In the genomic region with DNA sequence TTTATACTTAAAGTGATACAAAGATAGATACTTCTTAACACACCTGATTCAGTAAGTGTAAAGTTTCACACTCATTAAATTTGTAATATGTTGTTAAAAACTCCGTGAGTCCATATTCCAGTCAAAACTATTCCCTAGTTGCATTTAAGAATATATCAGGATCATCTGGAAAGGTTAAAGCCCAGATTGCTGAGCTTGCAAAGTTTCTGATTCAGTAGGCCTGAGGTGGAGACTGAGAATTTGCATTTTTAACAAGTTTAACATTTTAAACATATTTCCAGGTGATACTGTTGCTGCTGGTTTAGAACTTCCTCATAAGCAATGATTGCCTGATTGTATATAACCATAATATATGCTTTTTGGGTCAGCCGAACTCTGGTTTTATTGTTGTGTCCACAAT, we compare ENCODE assay signal across 24 cellular contexts.
DNase-seq lines count a peak whose midpoint lies in the region; ATAC-seq, FAIRE-seq and TF ChIP-seq lines count a peak whose summit lies in the region.
"Had no signal": no experiment of that assay in that cellular context is flagged by ENCODE, and none has a peak within 500 bp of the region (broad histone marks: within the 10 kb centered on the region; RNA-seq: fewer than 3 reads in every experiment).

No MANE protein-coding gene starts in this region.

- POLR2A ChIA-PET in HepG2 (lab: Yijun Ruan, JAX): no interaction called here
- POLR2A ChIA-PET in IMR-90 (lab: Charles Lee; ENCODE audit: unreplicated experiment): no interaction called here

- H2BK20ac ChIP-seq in IMR-90 (ENCODE audit: low read depth, low read length): no peak overlapping the region

- no peak overlapping the region for H2AFZ ChIP-seq in HepG2 (ENCODE audit: low read length)
- no peak overlapping the region for H2AFZ ChIP-seq in IMR-90 (replicated peaks; ENCODE audit: low read length, poor library complexity)

- no peaks in the 10 kb centered on the region for H3K9me1 ChIP-seq in IMR-90 (ENCODE audit: insufficient read depth, low read length)

- H3K4me2 ChIP-seq in HepG2 (ENCODE audit: low read depth, low read length) (no peak overlapping the region), IMR-90 (ENCODE audit: low read depth, low read length) (no peak overlapping the region)
- H3K4me2 ChIP-seq: BLaER1 had no signal

- TF ChIP-seq CTCF in HepG2 (CRISPR knock-in tag; IDR thresholded peaks at IDR 0.05) (no peak), right lobe of liver (IDR thresholded peaks at IDR 0.05) (no peak), IMR-90 (conservative IDR thresholded peaks at IDR 0.05; ENCODE audit: low read depth, low read length) (no peak), spleen (IDR thresholded peaks at IDR 0.05 in 8 of 11, conservative IDR thresholded peaks at IDR 0.05 in 3 of 11) (no peak)

- H3K4me1 ChIP-seq in HepG2 (ENCODE audit: insufficient read depth, low read length) (no peaks in the 10 kb centered on the region), right lobe of liver (no peaks in the 10 kb centered on the region), IMR-90 (ENCODE audit: control insufficient read depth, insufficient read depth, low read length) (no peaks in the 10 kb centered on the region), spleen (no peaks in the 10 kb centered on the region)
- H3K4me1 ChIP-seq: BLaER1 had no signal

- no peak overlapping the region for H2BK120ac ChIP-seq in IMR-90 (ENCODE audit: low read depth, low read length)

- H3K79me1 ChIP-seq in IMR-90 (ENCODE audit: low read depth in 1 of 2, low read length in 2 of 2): no peaks in the 10 kb centered on the region

- no peak overlapping the region for H4K5ac ChIP-seq in IMR-90 (ENCODE audit: low read depth, low read length)

- no peak overlapping the region for H4K8ac ChIP-seq in IMR-90 (ENCODE audit: low read depth in 2 of 2, low read length in 2 of 2)

- H3K9ac ChIP-seq in HepG2 (ENCODE audit: insufficient read depth, low read depth, low read length) (no peak overlapping the region), IMR-90 (ENCODE audit: low read depth, low read length) (no peak overlapping the region)
- H3K9ac ChIP-seq: BLaER1 had no signal

- H2BK5ac ChIP-seq in IMR-90 (ENCODE audit: low read depth, low read length, poor library complexity, severe bottlenecking): no peak overlapping the region

- H2BK15ac ChIP-seq in IMR-90 (ENCODE audit: low read depth, low read length): no peak overlapping the region

- H3K14ac ChIP-seq in IMR-90 (replicated peaks; ENCODE audit: low read depth, low read length): no peak overlapping the region

- H3K27ac ChIP-seq in HepG2 (ENCODE audit: extremely low read length, insufficient read depth, low read length): no peak overlapping the region
- no peak overlapping the region for H3K27ac ChIP-seq in right lobe of liver
- H3K27ac ChIP-seq in IMR-90 (ENCODE audit: insufficient read depth, low read length): no peak overlapping the region
- no peak overlapping the region for H3K27ac ChIP-seq in spleen
- H3K27ac ChIP-seq: 22Rv1, BLaER1 had no signal

- H3K56ac ChIP-seq in IMR-90 (ENCODE audit: extremely low read depth, insufficient read depth, low read length): no peak overlapping the region

- no TSS peak for BruUV-seq in HepG2 (replicated peaks; lab: Mats Ljungman, UMichigan)
- no TSS peak for BruUV-seq in IMR-90 (replicated peaks; lab: Mats Ljungman, UMichigan)

- no peak overlapping the region for H3K23ac ChIP-seq in IMR-90 (ENCODE audit: low read depth, low read length)

- 18% methylated on average over 2 of the region's 2 CpGs for WGBS in HepG2 (ENCODE audit: low lambda C conversion rate)
- 46% methylated on average over 2 of the region's 2 CpGs for WGBS in right lobe of liver (ENCODE audit: insufficient coverage, low coverage, low lambda C conversion rate, missing lambda C conversion rate)
- WGBS in IMR-90 (ENCODE audit: extremely low coverage in 2 of 2, insufficient read length in 1 of 2), 2 experiments: no CpG with 5 or more reads among the region's 2 CpGs
- WGBS in spleen, 5 donors: 50 to 86% (median 69%) methylated on average over 2 of the region's 2 CpGs

- no peak for TF ChIP-seq EP300 in HepG2 (IDR thresholded peaks at IDR 0.05; ENCODE audit: low read depth in 2 of 2, low read length in 2 of 2)
- no peak for TF ChIP-seq EP300 in HepG2 (CRISPR knock-in tag; IDR thresholded peaks at IDR 0.05; ENCODE audit: borderline replicate concordance)

- no peak overlapping the region for H3K18ac ChIP-seq in IMR-90 (ENCODE audit: low read depth, low read length)

- ATAC-seq in HepG2: no peak
- ATAC-seq in right lobe of liver: no peak
- no peak for ATAC-seq in IMR-90 (ENCODE audit: low read depth)
- ATAC-seq: GM12878 had no signal

- intact Hi-C loops in HepG2 (cut with micrococcal nuclease; ENCODE audit: unreplicated experiment) (no loop called here), right lobe of liver (cut with DNase I) (no loop called here), IMR-90 (cut with micrococcal nuclease) (no loop called here), spleen (cut with DNase I; ENCODE audit: low total_unique reads) (no loop called here)

- CTCF ChIA-PET in HepG2 (lab: Yijun Ruan, JAX; ENCODE audit: low intra/inter-chr PET ratio, low total read pairs) (no interaction called here), IMR-90 (lab: Yijun Ruan, JAX) (no interaction called here)

- dilution Hi-C loops in IMR-90 (cut with HindIII; ENCODE audit: low sequenced_read_pairs, unreplicated experiment): no loop called here

- no peaks in the 10 kb centered on the region for H3K9me3 ChIP-seq in HepG2 (ENCODE audit: low read length)
- no peaks in the 10 kb centered on the region for H3K9me3 ChIP-seq in right lobe of liver
- H3K9me3 ChIP-seq in IMR-90 (ENCODE audit: control insufficient read depth, insufficient read depth, low read length): no peaks in the 10 kb centered on the region
- H3K9me3 ChIP-seq in spleen: peaks cover 0 to 14% (median 2%) of the 10 kb centered on the region in 8 donors
- H3K9me3 ChIP-seq: BE2C, BLaER1 had no signal

- no peak overlapping the region for H2AK5ac ChIP-seq in IMR-90 (ENCODE audit: low read depth, low read length)

- H3K36me3 ChIP-seq in HepG2 (replicated peaks in 1 of 2; ENCODE audit: control insufficient read depth in 1 of 2, insufficient read depth in 2 of 2, low read length in 2 of 2): no peaks in the 10 kb centered on the region
- H3K36me3 ChIP-seq in right lobe of liver: no peaks in the 10 kb centered on the region
- H3K36me3 ChIP-seq in IMR-90 (ENCODE audit: control insufficient read depth, insufficient read depth, low read length): no peaks in the 10 kb centered on the region
- no peaks in the 10 kb centered on the region for H3K36me3 ChIP-seq in spleen
- H3K36me3 ChIP-seq: BE2C, BLaER1 had no signal

- in situ Hi-C loops in HepG2 (cut with HindIII; ENCODE audit: extremely low pct_ligation_motif_present, low pct_unique_long_range_greater_than_20kb) (no loop called here), IMR-90 (cut with MboI; ENCODE audit: low sequenced_read_pairs) (no loop called here)

- H2AK9ac ChIP-seq in IMR-90 (replicated peaks; ENCODE audit: low read depth, low read length, poor library complexity): no peak overlapping the region

- TF ChIP-seq RAD21 in HepG2 (CRISPR knock-in tag; IDR thresholded peaks at IDR 0.05) (no peak), IMR-90 (IDR thresholded peaks at IDR 0.05; ENCODE audit: low read length) (no peak)

- no peak for DNase-seq in HepG2 (ENCODE audit: low spot score)
- no peak for DNase-seq in right lobe of liver
- no peak for DNase-seq in IMR-90
- DNase-seq in NCI-H2227 (lab: John Stamatoyannopoulos, UW; ENCODE audit: unreplicated experiment): no peak
- no peak for DNase-seq in spleen
- DNase-seq: ACHN; BE2C; C1 segment of cervical spinal cord; CD4-positive, alpha-beta memory T cell; CD4-positive, CD25-positive, alpha-beta regulatory T cell; CD8-positive, alpha-beta memory T cell; COR-L47; DMS 273 treated with DMSO at 0.1 percent for 48 hours; DMS153; DMS53; DMS79; DND-41; EL; GDM1 had no signal

- H3K79me2 ChIP-seq in HepG2 (ENCODE audit: insufficient read depth, low read length): no peaks in the 10 kb centered on the region

- FAIRE-seq in HepG2 (lab: Jason Lieb, UNC): no peak
- FAIRE-seq: GM12878, GM12892, GM18507 had no signal

- no peak overlapping the region for H4K91ac ChIP-seq in IMR-90 (ENCODE audit: insufficient read depth, low read depth, low read length)

- H4K20me1 ChIP-seq in HepG2 (ENCODE audit: insufficient read depth, low read length): no peaks in the 10 kb centered on the region
- H4K20me1 ChIP-seq in IMR-90 (ENCODE audit: insufficient read depth, low read length): no peaks in the 10 kb centered on the region
- H4K20me1 ChIP-seq: BLaER1 had no signal

- H3K27me3 ChIP-seq in HepG2 (ENCODE audit: control insufficient read depth in 1 of 2, insufficient read depth in 2 of 2, low read length in 2 of 2): no peaks in the 10 kb centered on the region
- H3K27me3 ChIP-seq in right lobe of liver: no peaks in the 10 kb centered on the region
- H3K27me3 ChIP-seq in IMR-90 (ENCODE audit: control insufficient read depth, insufficient read depth, low read length): no peaks in the 10 kb centered on the region
- no peaks in the 10 kb centered on the region for H3K27me3 ChIP-seq in spleen (replicated peaks in 1 of 7)
- H3K27me3 ChIP-seq: BE2C, BLaER1 had no signal

- no peak overlapping the region for H3K4ac ChIP-seq in IMR-90 (ENCODE audit: low read depth, low read length)

- TF ChIP-seq POLR2A in HepG2 (IDR thresholded peaks at IDR 0.05; ENCODE audit: insufficient read depth in 1 of 2, low read depth in 2 of 2, low read length in 2 of 2): no peak
- TF ChIP-seq POLR2A in right lobe of liver (IDR thresholded peaks at IDR 0.05): no peak
- no peak for TF ChIP-seq POLR2A in IMR-90 (IDR thresholded peaks at IDR 0.05; ENCODE audit: low read depth, low read length)
- TF ChIP-seq POLR2A in spleen (IDR thresholded peaks at IDR 0.05): no peak

- H3K4me3 ChIP-seq in HepG2 (replicated peaks in 1 of 3; ENCODE audit: insufficient read depth in 1 of 3, low read depth in 2 of 3, low read length in 3 of 3) (no peak overlapping the region), right lobe of liver (no peak overlapping the region), IMR-90 (ENCODE audit: insufficient read depth, low read depth, low read length) (no peak overlapping the region), spleen (no peak overlapping the region)
- H3K4me3 ChIP-seq: BLaER1, GM12878 had no signal

TF ChIP-seq in HepG2, 621 proteins besides CTCF, POLR2A, EP300 and RAD21:
- peak; percentile 71 for TF ChIP-seq MAFF (IDR thresholded peaks at IDR 0.05; ENCODE audit: low read depth, low read length)
- peak; percentile 61 to 84; a peak in 3 of 4 replicates for TF ChIP-seq MAFK (conservative IDR thresholded peaks at IDR 0.05 in 1 of 2, IDR thresholded peaks at IDR 0.05 in 1 of 2; ENCODE audit: low read length in 2 of 2)
- TF ChIP-seq STAT5B (CRISPR knock-in tag; IDR thresholded peaks at IDR 0.05): no peak

TF ChIP-seq in IMR-90, 13 proteins besides CTCF, POLR2A, EP300 and RAD21:
- TF ChIP-seq RCOR1 (IDR thresholded peaks at IDR 0.05; ENCODE audit: insufficient replicate concordance, low read length): no peak
- TF ChIP-seq MAFK (IDR thresholded peaks at IDR 0.05; ENCODE audit: low read depth, low read length): peak; percentile 79
- no peak for TF ChIP-seq FOS (IDR thresholded peaks at IDR 0.05; ENCODE audit: low read depth, low read length)
